ENCODE assay signal across 17 cellular contexts in genomic region chr3:194246709-194247349, GRCh38.
DNase-seq lines count a peak whose midpoint lies in the region; ATAC-seq and FAIRE-seq lines count a peak whose summit lies in the region.
"Had no signal": no experiment of that assay in that cellular context is flagged by ENCODE, and none has a peak within 500 bp of the region (broad histone marks: within the 10 kb centered on the region; RNA-seq: fewer than 3 reads in every experiment).

No MANE protein-coding gene starts in this region.

- no peak for ATAC-seq in Right ventricle myocardium superior (ENCODE audit: poor library complexity)
- ATAC-seq: SK-N-SH treated with all-trans-retinoic acid at 6 μM for 48 hours had no signal

- peak; percentile 54 for FAIRE-seq in endometrium (lab: Jason Lieb, UNC)
- FAIRE-seq: D721Med had no signal

- DNase-seq in activated CD8-positive, alpha-beta memory T cell treated with anti-CD3 and anti-CD28 coated beads, Interleukin-2, amount 50 U/mL, for 48 hours: peak; percentile 6
- DNase-seq in activated CD8-positive, alpha-beta memory T cell treated with anti-CD3 and anti-CD28 coated beads, Interleukin-2, amount 50 U/mL, for 4 hours: no peak
- DNase-seq in mesenteric fat pad (ENCODE audit: low spot score) (peak; percentile 8), SHP77 (lab: John Stamatoyannopoulos, UW) (no peak), Right ventricle myocardium superior (no peak), OCI-M1 (lab: John Stamatoyannopoulos, UW) (no peak)
- DNase-seq: CD4-positive, alpha-beta T cell; IMR-90; MM.1S; NCI-H2029; NCI-H446; NCI-H526; NCI-H82; Peyer's patch had no signal

- intact Hi-C loops in Right ventricle myocardium superior (cut with DNase I): no loop called here

Comparison
In these comparisons a context has a peak if more than half of its experiments do, and no peak if none do; other contexts are left out.
1. DNase-seq: peak in activated CD8-positive, alpha-beta memory T cell treated with anti-CD3 and anti-CD28 coated beads, Interleukin-2, amount 50 U/mL, for 48 hours (single experiment) and mesenteric fat pad (single experiment); none in activated CD8-positive, alpha-beta memory T cell treated with anti-CD3 and anti-CD28 coated beads, Interleukin-2, amount 50 U/mL, for 4 hours (single experiment), SHP77 (0 of 2), Right ventricle myocardium superior (single experiment) and OCI-M1 (single experiment).